Comparison of ENCODE assay signal across 1 cellular context in the genomic region with DNA sequence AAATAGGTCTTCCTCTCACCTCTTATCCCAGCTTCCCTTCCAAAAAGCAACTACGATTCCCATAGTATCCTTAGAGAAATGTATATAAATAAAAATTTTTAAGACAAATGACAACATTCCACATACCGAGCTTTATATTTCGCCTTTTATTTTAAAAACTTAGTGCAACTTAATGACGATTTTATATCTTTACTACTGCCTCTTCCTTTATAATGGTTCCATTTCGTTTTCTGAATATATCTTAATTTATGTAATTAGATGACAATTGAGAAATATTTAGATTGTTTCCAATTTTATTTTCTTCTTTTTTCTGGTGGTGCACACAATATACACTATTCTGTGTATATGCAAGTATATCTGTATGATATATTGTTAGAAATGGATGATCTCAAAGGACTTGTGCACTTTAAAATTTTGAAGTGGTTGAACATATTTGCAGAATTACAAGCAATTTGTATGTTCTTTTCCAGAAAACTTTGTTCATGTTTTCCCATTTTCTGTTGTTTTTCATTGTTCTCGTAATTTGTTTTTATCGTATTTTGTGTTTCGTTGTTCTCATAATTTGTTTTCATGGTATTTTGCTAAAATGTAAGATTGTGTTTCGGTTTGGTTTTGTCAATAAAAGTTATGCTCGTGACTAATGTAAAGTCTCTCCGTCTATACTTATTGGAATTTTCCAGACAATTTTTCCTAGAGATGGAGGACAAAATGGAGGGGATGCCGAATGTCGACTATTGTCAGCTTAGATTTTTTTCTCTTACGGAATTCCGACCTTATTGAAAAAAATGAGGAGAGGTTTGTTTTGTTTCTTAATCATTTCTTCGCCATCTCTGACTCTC.
TF ChIP-seq lines count a peak whose summit lies in the region.

No MANE protein-coding gene starts in this region.

TF ChIP-seq in endothelial cell of umbilical vein, 7 proteins besides CTCF, POLR2A, EP300 and RAD21:
- TF ChIP-seq MAX (IDR thresholded peaks at IDR 0.05; ENCODE audit: insufficient read depth, insufficient read length), result no peak
- TF ChIP-seq MYC (IDR thresholded peaks at IDR 0.05; ENCODE audit: low read depth, low read length), result no peak
- TF ChIP-seq EZH2 (IDR thresholded peaks at IDR 0.05; ENCODE audit: borderline replicate concordance, low read depth, low read length, severe bottlenecking), result no peak
- TF ChIP-seq POLR2AphosphoS5 (IDR thresholded peaks at IDR 0.05; ENCODE audit: insufficient read depth, low read depth, low read length), result no peak
- TF ChIP-seq GATA2 (IDR thresholded peaks at IDR 0.05; ENCODE audit: insufficient read depth, insufficient read length, low read depth, low read length), result no peak
- TF ChIP-seq JUN (IDR thresholded peaks at IDR 0.05; ENCODE audit: borderline replicate concordance, insufficient read depth, insufficient read length, low read depth), result no peak
